In genomic region chr16:22103371-22103890, GRCh38 we compare ENCODE assay signal across 19 cellular contexts. TPM values are rescaled to one million over a fixed set of nuclear protein-coding genes. Genes with fewer than 3 reads are reported as not detected.
DNase-seq lines count a peak whose midpoint lies in the region; ATAC-seq, FAIRE-seq and TF ChIP-seq lines count a peak whose summit lies in the region.
"Had no signal": no experiment of that assay in that cellular context is flagged by ENCODE, and none has a peak within 500 bp of the region (broad histone marks: within the 10 kb centered on the region; RNA-seq: fewer than 3 reads in every experiment).

No MANE protein-coding gene starts in this region.

- H3K9me3 ChIP-seq in H9 (ENCODE audit: control insufficient read depth, low read depth, low read length), result no peaks in the 10 kb centered on the region
- no peaks in the 10 kb centered on the region for H3K9me3 ChIP-seq in HUES6 (ENCODE audit: control insufficient read depth, insufficient read depth, low read depth, low read length)
- H3K9me3 ChIP-seq: BLaER1 treated with 17β-estradiol and CSF1 and Interleukin-3, amounts not matched to agents 10 nM and 100 nM had no signal

- H4K20me1 ChIP-seq in H9 (ENCODE audit: control insufficient read depth, insufficient read depth, insufficient read length), result no peaks in the 10 kb centered on the region
- H4K20me1 ChIP-seq: BLaER1 treated with 17β-estradiol and CSF1 and Interleukin-3, amounts not matched to agents 10 nM and 100 nM had no signal

- peaks cover 5% of the 10 kb centered on the region; the same call in 1 of the 2 replicates for H3K4me1 ChIP-seq in H9 (ENCODE audit: insufficient read depth, low read length)
- H3K4me1 ChIP-seq in HUES6 (ENCODE audit: control insufficient read depth, insufficient read depth, low read length), result peaks cover 21% of the 10 kb centered on the region
- H3K4me1 ChIP-seq: BLaER1 treated with 17β-estradiol and CSF1 and Interleukin-3, amounts not matched to agents 10 nM and 100 nM had no signal

- no peak overlapping the region for H2BK15ac ChIP-seq in H9 (ENCODE audit: low read depth, low read length)

- no peak for ATAC-seq in GM21717 (IDR thresholded peaks at IDR 0.05; ENCODE audit: unreplicated experiment)
- ATAC-seq in stimulated activated effector memory CD8-positive, alpha-beta T cell treated with anti-CD3 and anti-CD28 coated beads, Interleukin-12 subunit alpha, Interleukin-12 subunit beta, amount 100 ng/mL, for 72 hours, result no peak
- ATAC-seq: CD8-positive, alpha-beta T cell had no signal

- no peak overlapping the region for H2AK5ac ChIP-seq in H9 (ENCODE audit: insufficient read length, low read length)

- H3K23ac ChIP-seq in H9 (ENCODE audit: insufficient read length, low read depth, low read length), result no peak overlapping the region

- no peak overlapping the region for H3K4me3 Mint-ChIP-seq in H9
- H3K4me3 Mint-ChIP-seq in activated naive CD8-positive, alpha-beta T cell treated with anti-CD3 and anti-CD28 coated beads for 36 hours, result no peak overlapping the region
- H3K4me3 Mint-ChIP-seq in stimulated activated effector memory CD8-positive, alpha-beta T cell treated with anti-CD3 and anti-CD28 coated beads, Interleukin-12 subunit alpha, Interleukin-12 subunit beta, amount 100 ng/mL, for 72 hours, result no peak overlapping the region
- H3K4me3 Mint-ChIP-seq: B cell; CD8-positive, alpha-beta T cell had no signal

- H4K5ac ChIP-seq in H9 (ENCODE audit: insufficient read length, low read depth, low read length), result no peak overlapping the region

- no peak overlapping the region for H2BK12ac ChIP-seq in H9 (ENCODE audit: insufficient read length, low read depth, low read length)

- no CpG with 5 or more reads among the region's 2 CpGs for WGBS in H9 (ENCODE audit: extremely low coverage, insufficient read length, low lambda C conversion rate)

- TF ChIP-seq CTCF in H9 (conservative IDR thresholded peaks at IDR 0.05) (no peak), bronchial epithelial cell (IDR thresholded peaks at IDR 0.05; ENCODE audit: insufficient read depth, low read length, severe bottlenecking) (no peak)

- H3K4me2 ChIP-seq in H9 (ENCODE audit: insufficient read depth, insufficient read length, low read length), result peak overlapping the region; percentile 6
- H3K4me2 ChIP-seq: BLaER1 treated with 17β-estradiol and CSF1 and Interleukin-3, amounts not matched to agents 10 nM and 100 nM had no signal

- H3K36me3 ChIP-seq in HUES6 (ENCODE audit: control insufficient read depth, insufficient read depth, low read length) (no peaks in the 10 kb centered on the region), bronchial epithelial cell (ENCODE audit: control insufficient read depth, insufficient read depth, low read length) (no peaks in the 10 kb centered on the region)
- H3K36me3 ChIP-seq: BLaER1 treated with 17β-estradiol and CSF1 and Interleukin-3, amounts not matched to agents 10 nM and 100 nM had no signal

- H3K4me3 ChIP-seq in HUES6 (ENCODE audit: low read depth, low read length) (no peak overlapping the region), bronchial epithelial cell (ENCODE audit: low read depth, low read length) (no peak overlapping the region)
- H3K4me3 ChIP-seq: BLaER1 treated with 17β-estradiol and CSF1 and Interleukin-3, amounts not matched to agents 10 nM and 100 nM; GM23248 had no signal

- no peak overlapping the region for H4K91ac ChIP-seq in H9 (ENCODE audit: insufficient read length, low read depth, low read length)

- H3K79me1 ChIP-seq in H9 (ENCODE audit: insufficient read depth, low read depth, low read length, poor library complexity, severe bottlenecking), result no peaks in the 10 kb centered on the region

- H3K4me1 Mint-ChIP-seq in H9, result peaks cover 28 to 35% of the 10 kb centered on the region in 2 experiments
- H3K4me1 Mint-ChIP-seq in activated naive CD8-positive, alpha-beta T cell treated with anti-CD3 and anti-CD28 coated beads for 36 hours, result no peaks in the 10 kb centered on the region
- H3K4me1 Mint-ChIP-seq in stimulated activated effector memory CD8-positive, alpha-beta T cell treated with anti-CD3 and anti-CD28 coated beads, Interleukin-12 subunit alpha, Interleukin-12 subunit beta, amount 100 ng/mL, for 72 hours, result no peaks in the 10 kb centered on the region

- FAIRE-seq in bronchial epithelial cell (lab: Jason Lieb, UNC), result no peak
- FAIRE-seq: G401.6, GM12891 had no signal

- H4K8ac ChIP-seq in H9 (replicated peaks; ENCODE audit: insufficient read length, low read depth, low read length), result no peak overlapping the region

- H3K23me2 ChIP-seq in H9 (ENCODE audit: insufficient read length, low read depth, low read length, poor library complexity, severe bottlenecking), result no peaks in the 10 kb centered on the region

- no peaks in the 10 kb centered on the region for H3K36me3 Mint-ChIP-seq in H9 (ENCODE audit: insufficient read depth in 1 of 3, low read depth in 3 of 3)
- H3K36me3 Mint-ChIP-seq in activated naive CD8-positive, alpha-beta T cell treated with anti-CD3 and anti-CD28 coated beads for 36 hours, result no peaks in the 10 kb centered on the region
- no peaks in the 10 kb centered on the region for H3K36me3 Mint-ChIP-seq in stimulated activated effector memory CD8-positive, alpha-beta T cell treated with anti-CD3 and anti-CD28 coated beads, Interleukin-12 subunit alpha, Interleukin-12 subunit beta, amount 100 ng/mL, for 72 hours
- H3K36me3 Mint-ChIP-seq: CD8-positive, alpha-beta T cell had no signal

- H3T11ph ChIP-seq in H9 (ENCODE audit: low read length), result no peak overlapping the region

- DNase-seq in H9 (no peak), bronchial epithelial cell (ENCODE audit: low read depth) (peak; percentile 5), iPS DF 19.7 (ENCODE audit: low read depth, low spot score) (peak; percentile 33)
- DNase-seq in activated naive CD8-positive, alpha-beta T cell treated with anti-CD3 and anti-CD28 coated beads for 36 hours, result no peak
- no peak for DNase-seq in stimulated activated effector memory CD8-positive, alpha-beta T cell treated with anti-CD3 and anti-CD28 coated beads, Interleukin-12 subunit alpha, Interleukin-12 subunit beta, amount 100 ng/mL, for 72 hours (ENCODE audit: low spot score in 2 of 2)
- DNase-seq: Calu3; CD8-positive, alpha-beta T cell; GM23248; H7; Kasumi-1; KG1 had no signal

- H3K27me3 Mint-ChIP-seq in H9 (ENCODE audit: low read depth), result peaks cover 4% of the 10 kb centered on the region; the same call in 1 of the 2 replicates
- H3K27me3 Mint-ChIP-seq in activated naive CD8-positive, alpha-beta T cell treated with anti-CD3 and anti-CD28 coated beads for 36 hours, result peaks cover under 1% of the 10 kb centered on the region

- no peaks in the 10 kb centered on the region for H3K79me2 ChIP-seq in H9 (ENCODE audit: insufficient read depth, low read length)

- H3K27me3 ChIP-seq in H9 (ENCODE audit: insufficient read depth, low read length), result no peaks in the 10 kb centered on the region
- no peaks in the 10 kb centered on the region for H3K27me3 ChIP-seq in HUES6 (ENCODE audit: control insufficient read depth, insufficient read depth, low read length)
- H3K27me3 ChIP-seq in bronchial epithelial cell (ENCODE audit: control insufficient read depth, insufficient read depth, low read length), result no peaks in the 10 kb centered on the region
- H3K27me3 ChIP-seq: BLaER1 treated with 17β-estradiol and CSF1 and Interleukin-3, amounts not matched to agents 10 nM and 100 nM had no signal

- H2BK5ac ChIP-seq in H9 (ENCODE audit: insufficient read length, low read length), result no peak overlapping the region

- no peak overlapping the region for H3K56ac ChIP-seq in H9 (ENCODE audit: insufficient read length, low read depth, low read length)

- no peak overlapping the region for H3K27ac ChIP-seq in H9 (ENCODE audit: insufficient read length, low read depth, low read length)
- 0 out of 2 replicates have a peak overlapping the region, but pooled peaks have one; percentile 16 for H3K27ac ChIP-seq in HUES6 (ENCODE audit: low read depth, low read length)
- H3K27ac ChIP-seq: BLaER1 treated with 17β-estradiol and CSF1 and Interleukin-3, amounts not matched to agents 10 nM and 100 nM; GM23248 had no signal

- H3K9ac ChIP-seq in H9 (ENCODE audit: extremely low read depth, insufficient read length, low read length) (no peak overlapping the region), HUES6 (ENCODE audit: low read length) (no peak overlapping the region)
- H3K9ac ChIP-seq: BLaER1 treated with 17β-estradiol and CSF1 and Interleukin-3, amounts not matched to agents 10 nM and 100 nM; GM23248 had no signal

- no peak overlapping the region for H3K14ac ChIP-seq in H9 (ENCODE audit: insufficient read depth, low read length)

- H2BK120ac ChIP-seq in H9 (ENCODE audit: low read depth, low read length, poor library complexity, severe bottlenecking), result no peak overlapping the region

- no peak overlapping the region for H2AFZ ChIP-seq in H9 (ENCODE audit: low read length)
- H2AFZ ChIP-seq: GM23248 had no signal

- H3K9me3 Mint-ChIP-seq in H9, result 0 out of 5 replicates have a peak, but pooled peaks cover 0 to 3% of the 10 kb centered on the region in 2 experiments
- no peaks in the 10 kb centered on the region for H3K9me3 Mint-ChIP-seq in activated naive CD8-positive, alpha-beta T cell treated with anti-CD3 and anti-CD28 coated beads for 36 hours
- H3K9me3 Mint-ChIP-seq in stimulated activated effector memory CD8-positive, alpha-beta T cell treated with anti-CD3 and anti-CD28 coated beads, Interleukin-12 subunit alpha, Interleukin-12 subunit beta, amount 100 ng/mL, for 72 hours, result no peaks in the 10 kb centered on the region
- H3K9me3 Mint-ChIP-seq: CD8-positive, alpha-beta T cell had no signal

- H2BK20ac ChIP-seq in H9 (ENCODE audit: low read depth, low read length, poor library complexity, severe bottlenecking), result no peak overlapping the region

- no peak overlapping the region for H3K4ac ChIP-seq in H9 (ENCODE audit: low read depth, low read length)

- H3K18ac ChIP-seq in H9 (ENCODE audit: insufficient read length, low read depth, low read length), result no peak overlapping the region

- H3K27ac Mint-ChIP-seq in H9, result peak overlapping the region; percentile 31 to 85 (median 81); a peak in 3 of 7 replicates
- H3K27ac Mint-ChIP-seq in activated naive CD8-positive, alpha-beta T cell treated with anti-CD3 and anti-CD28 coated beads for 36 hours, result no peak overlapping the region
- H3K27ac Mint-ChIP-seq in stimulated activated effector memory CD8-positive, alpha-beta T cell treated with anti-CD3 and anti-CD28 coated beads, Interleukin-12 subunit alpha, Interleukin-12 subunit beta, amount 100 ng/mL, for 72 hours, result no peak overlapping the region
- H3K27ac Mint-ChIP-seq: B cell; CD8-positive, alpha-beta T cell had no signal

RNA-seq across cellular contexts. Expression of gene VWA3A, which starts 11.1 kb away (rescaled TPM):
- not detected in 2 replicates for total RNA-seq in H9 (2021)
- under 0.01 TPM in 1 of 2 replicates, not detected in the other for total RNA-seq in bronchial epithelial cell
- under 1 TPM in 1 of 2 experiments, not detected in 1; 0.22 TPM for total RNA-seq in activated naive CD8-positive, alpha-beta T cell treated with anti-CD3 and anti-CD28 coated beads for 36 hours
- total RNA-seq: A172, GM23248, HT-29 had no signal

RNA-seq across cellular contexts. Expression of gene SDR42E2, which starts 58.9 kb away (rescaled TPM):
- total RNA-seq in H9 (2021), result 0.09 TPM in 1 of 2 replicates, not detected in the other
- total RNA-seq in bronchial epithelial cell, result not detected in 2 replicates
- not detected for total RNA-seq in activated naive CD8-positive, alpha-beta T cell treated with anti-CD3 and anti-CD28 coated beads for 36 hours
- total RNA-seq: A172, Calu3, GM23248, H7 had no signal

Comparison
In these comparisons a context has a peak if more than half of its experiments do, and no peak if none do; other contexts are left out.
1. DNase-seq: peak in bronchial epithelial cell (single experiment) and iPS DF 19.7 (single experiment); none in H9 (single experiment), activated naive CD8-positive, alpha-beta T cell treated with anti-CD3 and anti-CD28 coated beads for 36 hours (single experiment) and stimulated activated effector memory CD8-positive, alpha-beta T cell treated with anti-CD3 and anti-CD28 coated beads, Interleukin-12 subunit alpha, Interleukin-12 subunit beta, amount 100 ng/mL, for 72 hours (0 of 2).
2. H3K27ac Mint-ChIP-seq: peak in H9 (3 of 3); none in activated naive CD8-positive, alpha-beta T cell treated with anti-CD3 and anti-CD28 coated beads for 36 hours (single experiment) and stimulated activated effector memory CD8-positive, alpha-beta T cell treated with anti-CD3 and anti-CD28 coated beads, Interleukin-12 subunit alpha, Interleukin-12 subunit beta, amount 100 ng/mL, for 72 hours (single experiment).